Comparison of ENCODE assay signal across 19 cellular contexts in the genomic region with DNA sequence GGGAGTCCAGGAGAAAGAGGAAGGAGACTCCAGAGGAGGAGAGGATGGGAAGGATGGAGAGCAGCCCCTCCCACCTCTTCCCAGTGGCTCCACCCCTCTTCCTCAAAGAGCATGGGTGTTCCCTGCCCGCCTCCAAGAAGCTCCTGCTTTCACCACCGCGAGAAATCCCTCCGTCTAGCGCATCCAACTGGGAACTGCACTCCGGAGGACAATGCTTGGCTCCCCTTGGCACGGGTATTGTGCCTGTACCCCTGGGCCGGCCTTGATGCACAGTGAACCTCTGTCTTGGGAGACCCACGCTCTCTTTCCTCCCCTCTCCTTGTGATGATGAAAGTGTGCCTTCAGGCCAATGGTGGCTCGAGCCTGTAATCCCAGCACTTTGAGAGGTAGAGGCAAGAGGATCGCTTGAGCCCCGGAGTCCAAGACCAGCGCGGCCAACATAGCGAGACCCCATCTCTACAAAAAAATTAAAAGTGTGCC. TPM values are rescaled to one million over a fixed set of nuclear protein-coding genes. Genes with fewer than 3 reads are reported as not detected.
A peak's percentile ranks its signal among the peaks of the same experiment; 100 is the strongest.
DNase-seq lines count a peak whose midpoint lies in the region; ATAC-seq, FAIRE-seq and TF ChIP-seq lines count a peak whose summit lies in the region.
"Had no signal": no experiment of that assay in that cellular context is flagged by ENCODE, and none has a peak within 500 bp of the region (broad histone marks: within the 10 kb centered on the region; RNA-seq: fewer than 3 reads in every experiment).

No MANE protein-coding gene starts in this region.

- CTCF ChIA-PET in K562 (lab: Yijun Ruan, JAX; ENCODE audit: low intra/inter-chr PET ratio): no interaction called here

- peaks cover 32% of the 10 kb centered on the region for H3K4me1 Mint-ChIP-seq in type B pancreatic cell (ENCODE audit: unreplicated experiment)
- peaks cover 21% of the 10 kb centered on the region for H3K4me1 Mint-ChIP-seq in stimulated activated memory B cell treated with anti-CD40 and anti-IgM and Interleukin-4, amounts not matched to agents 10 μg/mL and 1 μg/mL and 100 μg/mL, for 72 hours

- H3K9me1 ChIP-seq in K562 (ENCODE audit: control insufficient read depth, insufficient read depth, low read length): no peaks in the 10 kb centered on the region

- no peak overlapping the region for H3K27ac ChIP-seq in K562 (ENCODE audit: extremely low read depth, low read depth, low read length)
- H3K27ac ChIP-seq: gastrocnemius medialis had no signal

- TF ChIP-seq POLR2A in K562 (conservative IDR thresholded peaks at IDR 0.05): no peak

- in situ Hi-C loops in K562 (cut with MboI): no loop called here

- H3K4me3 ChIP-seq in K562: no peak overlapping the region
- H3K4me3 ChIP-seq: gastrocnemius medialis had no signal

- no peak overlapping the region for H2AFZ ChIP-seq in K562 (ENCODE audit: low read depth, low read length)

- H3K36me3 Mint-ChIP-seq in type B pancreatic cell: no peaks in the 10 kb centered on the region
- H3K36me3 Mint-ChIP-seq in stimulated activated memory B cell treated with anti-CD40 and anti-IgM and Interleukin-4, amounts not matched to agents 10 μg/mL and 1 μg/mL and 100 μg/mL, for 72 hours: no peaks in the 10 kb centered on the region
- H3K36me3 Mint-ChIP-seq: activated naive CD4-positive, alpha-beta T cell treated with anti-CD3 and anti-CD28 coated beads, Interleukin-2, amount 50 U/mL, for 24 hours had no signal

- TF ChIP-seq RAD21 in K562 (CRISPR knock-in tag; conservative IDR thresholded peaks at IDR 0.05 in 1 of 2, IDR thresholded peaks at IDR 0.05 in 1 of 2): no peak; a peak in 1 of 4 replicates

- FAIRE-seq in K562 (lab: Jason Lieb, UNC): no peak
- FAIRE-seq: bronchial epithelial cell had no signal

- H3K9me3 Mint-ChIP-seq in type B pancreatic cell: no peaks in the 10 kb centered on the region
- no peaks in the 10 kb centered on the region for H3K9me3 Mint-ChIP-seq in stimulated activated memory B cell treated with anti-CD40 and anti-IgM and Interleukin-4, amounts not matched to agents 10 μg/mL and 1 μg/mL and 100 μg/mL, for 72 hours
- H3K9me3 Mint-ChIP-seq: activated naive CD4-positive, alpha-beta T cell treated with anti-CD3 and anti-CD28 coated beads, Interleukin-2, amount 50 U/mL, for 24 hours; CD4-positive, alpha-beta T cell; effector memory CD8-positive, alpha-beta T cell had no signal

- H3K27me3 ChIP-seq in K562 (ENCODE audit: control insufficient read depth in 2 of 2, insufficient read depth in 2 of 2, low read length in 2 of 2): peaks cover 42 to 62% of the 10 kb centered on the region in 2 experiments
- H3K27me3 ChIP-seq: gastrocnemius medialis had no signal

- DNase-seq in NCI-H2227 (lab: John Stamatoyannopoulos, UW; ENCODE audit: unreplicated experiment) (peak; percentile 13), NCI-H2227 treated with DMSO at 0.1 percent for 48 hours (lab: John Stamatoyannopoulos, UW) (no peak), K562 (ENCODE audit: extremely low read depth in 1 of 4, low spot score in 3 of 4) (peak in 1 of 4 experiments; percentile 26), iris pigment epithelial cell (ENCODE audit: low read depth) (peak; percentile 5), type B pancreatic cell (ENCODE audit: extremely low spot score, unreplicated experiment) (no peak), NCI-H2081 (lab: John Stamatoyannopoulos, UW) (no peak), amygdala (lab: John Stamatoyannopoulos, UW) (no peak)
- DNase-seq: 8988T; activated CD4-positive, CD25-positive, alpha-beta regulatory T cell; CD4-positive, alpha-beta T cell; effector memory CD8-positive, alpha-beta T cell; gastrocnemius medialis; Kasumi-1; NCI-H146 had no signal

- ATAC-seq in K562: peak; percentile 33; the same call in 2 of the 3 replicates
- ATAC-seq in stimulated activated memory B cell treated with anti-CD40 and anti-IgM and Interleukin-4, amounts not matched to agents 10 μg/mL and 1 μg/mL and 100 μg/mL, for 72 hours: no peak
- ATAC-seq: effector memory CD8-positive, alpha-beta T cell; gastrocnemius medialis had no signal

- H3K9me3 ChIP-seq in K562 (replicated peaks; ENCODE audit: control insufficient read depth, insufficient read depth, low read depth, low read length): no peaks in the 10 kb centered on the region
- H3K9me3 ChIP-seq: gastrocnemius medialis had no signal

- peaks cover 15% of the 10 kb centered on the region for H3K27me3 Mint-ChIP-seq in type B pancreatic cell
- H3K27me3 Mint-ChIP-seq in stimulated activated memory B cell treated with anti-CD40 and anti-IgM and Interleukin-4, amounts not matched to agents 10 μg/mL and 1 μg/mL and 100 μg/mL, for 72 hours: no peaks in the 10 kb centered on the region
- H3K27me3 Mint-ChIP-seq: activated naive CD4-positive, alpha-beta T cell treated with anti-CD3 and anti-CD28 coated beads, Interleukin-2, amount 50 U/mL, for 24 hours; CD4-positive, alpha-beta T cell; effector memory CD8-positive, alpha-beta T cell had no signal

- no peak overlapping the region for H3K4me2 ChIP-seq in K562 (ENCODE audit: insufficient read depth, low read length)

- 3% methylated on average over 15 of the region's 15 CpGs for WGBS in K562 (ENCODE audit: insufficient coverage, low coverage, missing lambda C conversion rate)

- no peak overlapping the region for H3K9ac ChIP-seq in K562 (ENCODE audit: insufficient read depth in 1 of 2, low read depth in 2 of 2, low read length in 2 of 2)

- no peak overlapping the region for H3K4me3 Mint-ChIP-seq in type B pancreatic cell
- H3K4me3 Mint-ChIP-seq in stimulated activated memory B cell treated with anti-CD40 and anti-IgM and Interleukin-4, amounts not matched to agents 10 μg/mL and 1 μg/mL and 100 μg/mL, for 72 hours: no peak overlapping the region
- H3K4me3 Mint-ChIP-seq: activated naive CD4-positive, alpha-beta T cell treated with anti-CD3 and anti-CD28 coated beads, Interleukin-2, amount 50 U/mL, for 24 hours; CD4-positive, alpha-beta T cell; effector memory CD8-positive, alpha-beta T cell had no signal

- no peak for TF ChIP-seq EP300 in K562 (IDR thresholded peaks at IDR 0.05; ENCODE audit: low read length)

- H3K79me2 ChIP-seq in K562 (ENCODE audit: control insufficient read depth, insufficient read depth, low read length): no peaks in the 10 kb centered on the region

- TF ChIP-seq CTCF in K562 (IDR thresholded peaks at IDR 0.05 in 2 of 3, conservative IDR thresholded peaks at IDR 0.05 in 1 of 3; ENCODE audit: insufficient read depth in 2 of 3, low read depth in 1 of 3, low read length in 3 of 3) (no peak), type B pancreatic cell (conservative IDR thresholded peaks at IDR 0.05) (peak; percentile 47)

- POLR2A ChIA-PET in K562 (lab: Yijun Ruan, JAX): no interaction called here

- H3K27ac Mint-ChIP-seq in type B pancreatic cell: no peak overlapping the region
- no peak overlapping the region for H3K27ac Mint-ChIP-seq in stimulated activated memory B cell treated with anti-CD40 and anti-IgM and Interleukin-4, amounts not matched to agents 10 μg/mL and 1 μg/mL and 100 μg/mL, for 72 hours
- H3K27ac Mint-ChIP-seq: activated naive CD4-positive, alpha-beta T cell treated with anti-CD3 and anti-CD28 coated beads, Interleukin-2, amount 50 U/mL, for 24 hours; CD4-positive, alpha-beta T cell; effector memory CD8-positive, alpha-beta T cell had no signal

- H3K36me3 ChIP-seq in K562 (ENCODE audit: control insufficient read depth, insufficient read depth, low read length): no peaks in the 10 kb centered on the region
- H3K36me3 ChIP-seq: gastrocnemius medialis had no signal

- H4K20me1 ChIP-seq in K562 (replicated peaks; ENCODE audit: control insufficient read depth, insufficient read depth, low read length): peaks cover 6% of the 10 kb centered on the region; the same call in 1 of the 2 replicates

- intact Hi-C loops in K562 (cut with micrococcal nuclease): no loop called here

- BruUV-seq in K562 (replicated peaks; lab: Mats Ljungman, UMichigan): no TSS peak

- no peaks in the 10 kb centered on the region; a peak in 1 of 5 replicates for H3K4me1 ChIP-seq in K562 (replicated peaks in 1 of 2; ENCODE audit: control insufficient read depth in 2 of 2, insufficient read depth in 2 of 2, low read length in 2 of 2)
- H3K4me1 ChIP-seq: gastrocnemius medialis had no signal

TF ChIP-seq in K562, 482 proteins besides CTCF, POLR2A, EP300 and RAD21:
- TF ChIP-seq TCFL5 (CRISPR knock-in tag; conservative IDR thresholded peaks at IDR 0.05) (no peak), TAF9B (IDR thresholded peaks at IDR 0.05; ENCODE audit: partially characterized antibody) (no peak), DNMT1 (IDR thresholded peaks at IDR 0.05) (no peak), HMGN3 (IDR thresholded peaks at IDR 0.05; ENCODE audit: borderline replicate concordance, extremely low read depth, insufficient read length, low read depth, low read length) (no peak), CTBP1 (IDR thresholded peaks at IDR 0.05; ENCODE audit: borderline replicate concordance) (0 out of 2 replicates have a peak, but pooled peaks have one; percentile 17)

RNA-seq across cellular contexts. Expression of a gene that starts 14.9 kb away (rescaled TPM):
- not detected in 2 replicates for total RNA-seq in K562 (2011; cell fraction: chromatin; rRNA removed; ENCODE audit: low replicate concordance)
- not detected in 2 replicates for total RNA-seq in K562 (2011; cell fraction: nucleolus; rRNA removed)
- total RNA-seq in K562 (2011; cell fraction: nucleoplasm; rRNA removed): not detected in 2 replicates
- total RNA-seq in K562 (2014; rRNA removed) (not detected in 2 replicates), K562 (2014; rRNA removed; fragmentation: Illumina TruSeq; extraction: Trizol) (not detected in 2 replicates), K562 (2015; rRNA removed; fragmentation: Illumina TruSeq; extraction: Trizol) (not detected in 2 replicates), K562 (2021) (0.20 and 0.44 TPM in 2 replicates), type B pancreatic cell (ENCODE audit: low replicate concordance) (22.2 and 25.8 TPM in 2 replicates)
- polyA plus RNA-seq in K562 (2011; rRNA removed) (not detected in 2 replicates), K562 (2014; fragmentation: Illumina TruSeq; extraction: Trizol) (not detected in 2 replicates), K562 (2014; fragmentation: Nextera tagmentation; extraction: Ambion mirVana) (not detected), K562 (2014; rRNA removed) (not detected in 2 replicates)
- polyA plus RNA-seq in K562 (2011; cell fraction: cytosol; rRNA removed): not detected in 2 replicates
- polyA plus RNA-seq in K562 (2011; cell fraction: nucleus; rRNA removed): not detected in 2 replicates
- 0.10 TPM in 1 of 2 replicates, not detected in the other for polyA plus RNA-seq in K562 (2012)
- polyA minus RNA-seq in K562 (2011; rRNA and poly(A)+ RNA removed): not detected in 2 replicates
- polyA minus RNA-seq in K562 (2011; cell fraction: cytosol; rRNA and poly(A)+ RNA removed): not detected in 2 replicates
- polyA minus RNA-seq in K562 (2011; cell fraction: nucleus; rRNA and poly(A)+ RNA removed): not detected in 2 replicates
- total RNA-seq: G401, NCI-H460 had no signal

Comparison
In these comparisons a context has a peak if more than half of its experiments do, and no peak if none do; other contexts are left out.
1. DNase-seq: peak in NCI-H2227 (single experiment) and iris pigment epithelial cell (single experiment); none in NCI-H2227 treated with DMSO at 0.1 percent for 48 hours (single experiment), type B pancreatic cell (single experiment), NCI-H2081 (0 of 2) and amygdala (0 of 56).
2. RNA of a gene that starts 14.9 kb away (total RNA-seq): 22.2 to 25.8 TPM in type B pancreatic cell; 0.20 to 0.44 TPM in K562; every median in the first group is over 10 times any median in the second.